8 cellular contexts compared by ENCODE assay signal in the genomic region with DNA sequence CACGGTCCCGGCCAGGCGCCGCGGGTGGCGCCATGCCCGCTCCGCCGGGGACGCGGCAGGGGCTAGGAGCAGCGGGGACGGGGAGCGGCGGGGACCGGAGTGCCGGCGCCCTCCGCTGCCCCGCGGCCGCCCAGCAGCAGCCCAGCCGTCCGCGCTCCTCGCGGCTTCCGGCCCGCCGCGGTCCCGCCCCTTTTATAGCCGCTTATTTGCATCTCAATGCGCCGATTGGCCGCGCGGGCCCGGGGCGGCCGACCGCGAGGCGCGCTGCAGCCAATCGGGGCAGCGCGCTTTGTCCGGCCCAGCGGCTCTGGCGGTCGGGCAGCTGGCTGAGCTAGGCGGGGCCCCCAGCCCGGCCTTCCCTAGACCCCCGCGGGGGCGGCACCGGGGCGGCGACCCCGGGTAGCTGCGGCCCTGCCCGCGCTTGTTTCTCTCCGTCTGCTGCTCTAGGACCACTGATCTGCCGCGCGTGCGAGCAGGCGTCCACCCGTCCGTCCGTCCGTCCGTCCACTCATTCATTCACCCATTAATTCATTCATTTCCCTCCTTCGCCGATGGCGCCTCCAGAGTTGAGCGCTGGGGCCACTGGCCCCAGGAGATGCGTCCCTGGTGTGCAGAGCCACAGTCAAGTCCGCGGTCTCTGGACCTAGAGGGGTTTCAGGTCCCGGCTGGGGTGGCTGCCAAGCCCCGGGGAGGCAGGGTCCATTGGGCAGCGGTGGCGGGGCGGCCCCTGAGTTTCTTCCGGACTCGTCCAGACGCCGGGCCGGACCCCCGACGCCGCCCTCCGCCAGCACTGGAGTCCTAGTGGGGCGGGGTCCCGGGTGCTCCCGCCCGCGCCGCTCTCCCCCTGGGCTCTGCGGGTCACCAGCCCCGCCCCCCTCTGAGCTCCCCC. TPM values are rescaled to one million over a fixed set of nuclear protein-coding genes. Genes with fewer than 3 reads are reported as not detected.
DNase-seq lines count a peak whose midpoint lies in the region; ATAC-seq lines count a peak whose summit lies in the region.

A gene with protein sequence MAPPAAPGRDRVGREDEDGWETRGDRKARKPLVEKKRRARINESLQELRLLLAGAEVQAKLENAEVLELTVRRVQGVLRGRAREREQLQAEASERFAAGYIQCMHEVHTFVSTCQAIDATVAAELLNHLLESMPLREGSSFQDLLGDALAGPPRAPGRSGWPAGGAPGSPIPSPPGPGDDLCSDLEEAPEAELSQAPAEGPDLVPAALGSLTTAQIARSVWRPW (minus strand): TSS at position 167 of the 889 bp plus-strand sequence. CDS start 133 bp downstream, at position 34.

- ATAC-seq in GM19351 (IDR thresholded peaks at IDR 0.05; ENCODE audit: unreplicated experiment), result peak; percentile 90
- peak; percentile 64 for ATAC-seq in HG03469 (IDR thresholded peaks at IDR 0.05; ENCODE audit: unreplicated experiment)

- DNase-seq in C1 segment of cervical spinal cord (lab: John Stamatoyannopoulos, UW) (peak in 13 of 14 donors; percentile 36 to 88 (median 63)), NCI-H526 (lab: John Stamatoyannopoulos, UW) (peak; percentile 89 to 99), ecto neural progenitor cell (ENCODE audit: low spot score) (peak; percentile 94), lung microvascular endothelial cell (ENCODE audit: low read depth in 2 of 2) (peak; percentile 90)
- peak; percentile 66 for DNase-seq in activated CD4-positive, alpha-beta T cell treated with anti-CD3 and anti-CD28 coated beads, Interleukin-2, amount 50 U/mL, for 1 hour
- peak in 2 of 3 donors; percentile 36 to 61 for DNase-seq in stimulated activated CD4-positive, alpha-beta T cell treated with anti-CD3 and anti-CD28 coated beads, TNF-alpha, amount 100 ng/mL, for 1 hour (ENCODE audit: low read depth in 3 of 3, low spot score in 1 of 3)

RNA-seq across cellular contexts. Expression of the gene that starts here (rescaled TPM):
- 1.5 and 2.6 TPM in 2 replicates for total RNA-seq in lung microvascular endothelial cell

Comparison
In these comparisons a context has a peak if more than half of its experiments do, and no peak if none do; other contexts are left out.
1. Peak in every context shown above with its lines: DNase-seq and ATAC-seq.